Comparison of ENCODE assay signal across 20 cellular contexts in the genomic region with DNA sequence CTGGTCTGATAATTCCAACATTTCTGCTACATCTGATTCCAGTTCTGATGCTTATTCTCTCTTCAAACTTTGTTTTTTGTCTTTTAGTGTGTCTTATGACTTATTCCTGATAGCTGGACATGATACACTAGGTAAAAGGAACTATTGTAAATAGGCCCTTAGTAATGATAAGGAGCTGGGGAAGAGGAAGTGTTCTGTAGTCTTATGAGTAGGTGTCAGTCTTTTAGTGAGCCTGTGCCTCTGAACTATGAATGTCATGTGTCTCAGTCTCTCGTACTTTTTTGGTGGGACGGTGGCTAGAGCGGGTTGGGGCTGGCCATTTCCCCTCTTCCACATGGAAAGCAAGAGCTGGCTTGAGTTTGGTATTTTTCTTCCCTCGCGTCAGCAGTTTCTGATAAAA.
"Had no signal": no experiment of that assay in that cellular context is flagged by ENCODE, and none has a peak within 500 bp of the region (broad histone marks: within the 10 kb centered on the region; RNA-seq: fewer than 3 reads in every experiment).

No MANE protein-coding gene starts in this region.

- H3K9me3 ChIP-seq: heart left ventricle, spleen, testis, tibial nerve, upper lobe of right lung had no signal

- H3K4me3 ChIP-seq: coronary artery, dorsolateral prefrontal cortex, heart left ventricle, spleen, testis, tibial nerve, upper lobe of right lung had no signal

- H3K27ac Mint-ChIP-seq: naive thymus-derived CD4-positive, alpha-beta T cell; nephron progenitor cell; stimulated activated memory B cell treated with anti-CD40 and anti-IgM and Interleukin-4, amounts not matched to agents 10 μg/mL and 1 μg/mL and 100 μg/mL, for 72 hours; stimulated activated naive CD8-positive, alpha-beta T cell treated with anti-CD3 and anti-CD28 coated beads, Interleukin-15, amount 100 ng/mL, for 72 hours had no signal

- H3K4me1 ChIP-seq: heart left ventricle, spleen, testis, tibial nerve, upper lobe of right lung had no signal

- H3K27me3 Mint-ChIP-seq: naive thymus-derived CD4-positive, alpha-beta T cell; stimulated activated memory B cell treated with anti-CD40 and anti-IgM and Interleukin-4, amounts not matched to agents 10 μg/mL and 1 μg/mL and 100 μg/mL, for 72 hours; stimulated activated naive CD8-positive, alpha-beta T cell treated with anti-CD3 and anti-CD28 coated beads, Interleukin-15, amount 100 ng/mL, for 72 hours had no signal

- DNase-seq: dorsolateral prefrontal cortex; effector CD8-positive, alpha-beta T cell; foreskin melanocyte; heart left ventricle; hypothalamus; kidney glomerular epithelial cell; mesendoderm; naive thymus-derived CD4-positive, alpha-beta T cell; nephron progenitor cell; spleen; stimulated activated CD4-positive, alpha-beta T cell treated with anti-CD3 and anti-CD28 coated beads, Interleukin-15, amount 100 ng/mL, for 24 hours; stimulated activated CD4-positive, alpha-beta T cell treated with anti-CD3 and anti-CD28 coated beads, Interleukin-1b, Interleukin-23, amount 100 ng/mL, for 48 hours; stimulated activated CD4-positive, alpha-beta T cell treated with anti-CD3 and anti-CD28 coated beads, Interleukin-4, amount 100 ng/mL, for 24 hours; stimulated activated naive CD8-positive, alpha-beta T cell treated with anti-CD3 and anti-CD28 coated beads, Interleukin-15, amount 100 ng/mL, for 72 hours; testis; upper lobe of right lung had no signal

- H3K4me1 Mint-ChIP-seq: nephron progenitor cell; stimulated activated memory B cell treated with anti-CD40 and anti-IgM and Interleukin-4, amounts not matched to agents 10 μg/mL and 1 μg/mL and 100 μg/mL, for 72 hours; stimulated activated naive CD8-positive, alpha-beta T cell treated with anti-CD3 and anti-CD28 coated beads, Interleukin-15, amount 100 ng/mL, for 72 hours had no signal

- H3K9me3 Mint-ChIP-seq: naive thymus-derived CD4-positive, alpha-beta T cell; stimulated activated memory B cell treated with anti-CD40 and anti-IgM and Interleukin-4, amounts not matched to agents 10 μg/mL and 1 μg/mL and 100 μg/mL, for 72 hours; stimulated activated naive CD8-positive, alpha-beta T cell treated with anti-CD3 and anti-CD28 coated beads, Interleukin-15, amount 100 ng/mL, for 72 hours had no signal

- H3K27ac ChIP-seq: coronary artery, dorsolateral prefrontal cortex, heart left ventricle, spleen, testis, tibial nerve, upper lobe of right lung had no signal

- H3K27me3 ChIP-seq: dorsolateral prefrontal cortex, heart left ventricle, spleen, testis, tibial nerve, upper lobe of right lung had no signal

- H3K4me3 Mint-ChIP-seq: naive thymus-derived CD4-positive, alpha-beta T cell; nephron progenitor cell; stimulated activated memory B cell treated with anti-CD40 and anti-IgM and Interleukin-4, amounts not matched to agents 10 μg/mL and 1 μg/mL and 100 μg/mL, for 72 hours; stimulated activated naive CD8-positive, alpha-beta T cell treated with anti-CD3 and anti-CD28 coated beads, Interleukin-15, amount 100 ng/mL, for 72 hours had no signal

- ATAC-seq: heart left ventricle; naive thymus-derived CD4-positive, alpha-beta T cell; sciatic nerve; stimulated activated memory B cell treated with anti-CD40 and anti-IgM and Interleukin-4, amounts not matched to agents 10 μg/mL and 1 μg/mL and 100 μg/mL, for 72 hours; stimulated activated naive CD8-positive, alpha-beta T cell treated with anti-CD3 and anti-CD28 coated beads, Interleukin-15, amount 100 ng/mL, for 72 hours; upper lobe of right lung had no signal
